ENCODE assay signal across 1 cellular context in genomic region chr16:81006472-81007311, GRCh38.
TF ChIP-seq lines count a peak whose summit lies in the region.

TSS of gene CENPN (plus strand) at chr16:81007214. CDS start at chr16:81011940, 4,726 bp downstream.
TSS of gene CMC2 (minus strand) at chr16:81006885. CDS start at chr16:80997394, 9,491 bp downstream.

TF ChIP-seq in HEK293, 187 proteins besides CTCF, POLR2A, EP300 and RAD21 (continued from another document and continues in another):
- TF ChIP-seq ZBTB6 (tag by site-specific recombination; IDR thresholded peaks at IDR 0.05) (no peak), ZNF792 (tag by site-specific recombination; IDR thresholded peaks at IDR 0.05) (no peak), ZNF24 (tag by site-specific recombination; IDR thresholded peaks at IDR 0.05) (peak; percentile 53; the same call in 1 of the 2 replicates), ZNF473 (tag by site-specific recombination; IDR thresholded peaks at IDR 0.05) (no peak), ZNF513 (tag by site-specific recombination; IDR thresholded peaks at IDR 0.05) (no peak), GLI4 (tag by site-specific recombination; IDR thresholded peaks at IDR 0.05) (no peak), ZNF624 (tag by site-specific recombination; IDR thresholded peaks at IDR 0.05) (no peak), GLIS1 (tag by site-specific recombination; IDR thresholded peaks at IDR 0.05) (peak; percentile 39; the same call in 1 of the 2 replicates), ZNF18 (tag by site-specific recombination; IDR thresholded peaks at IDR 0.05) (no peak), HOXC10 (CRISPR knock-in tag; IDR thresholded peaks at IDR 0.05) (no peak), ZBTB7A (tag by site-specific recombination; IDR thresholded peaks at IDR 0.05; ENCODE audit: low read depth) (0 out of 2 replicates have a peak, but pooled peaks have one; percentile 39), ZNF16 (tag by site-specific recombination; IDR thresholded peaks at IDR 0.05; ENCODE audit: low read depth) (no peak), ZEB2 (tag by site-specific recombination; IDR thresholded peaks at IDR 0.05) (no peak), ZNF623 (tag by site-specific recombination; IDR thresholded peaks at IDR 0.05) (no peak), ZNF302 (tag by site-specific recombination; IDR thresholded peaks at IDR 0.05; ENCODE audit: low read depth) (no peak), ZNF548 (tag by site-specific recombination; IDR thresholded peaks at IDR 0.05) (no peak), FEZF1 (tag by site-specific recombination; IDR thresholded peaks at IDR 0.05) (no peak), ZNF621 (tag by site-specific recombination; IDR thresholded peaks at IDR 0.05) (no peak), ZNF677 (tag by site-specific recombination; IDR thresholded peaks at IDR 0.05) (no peak), ZNF121 (tag by site-specific recombination; IDR thresholded peaks at IDR 0.05) (0 out of 2 replicates have a peak, but pooled peaks have one; percentile 26), EGR2 (tag by site-specific recombination; IDR thresholded peaks at IDR 0.05; ENCODE audit: low read depth) (no peak; the same call in none of the 2 replicates), ZNF48 (tag by site-specific recombination; IDR thresholded peaks at IDR 0.05) (no peak), HIC1 (tag by site-specific recombination; IDR thresholded peaks at IDR 0.05) (no peak), ZNF335 (tag by site-specific recombination; conservative IDR thresholded peaks at IDR 0.05) (peak; percentile 28; the same call in 1 of the 2 replicates), ZBTB20 (tag by site-specific recombination; IDR thresholded peaks at IDR 0.05) (peak; percentile 29; the same call in 1 of the 2 replicates), ZNF639 (tag by site-specific recombination; IDR thresholded peaks at IDR 0.05) (peak; percentile 8), ZNF585B (tag by site-specific recombination; IDR thresholded peaks at IDR 0.05) (no peak), ZNF248 (tag by site-specific recombination; IDR thresholded peaks at IDR 0.05) (no peak), ZBTB1 (tag by site-specific recombination; IDR thresholded peaks at IDR 0.05) (no peak), ZNF280C (tag by site-specific recombination; IDR thresholded peaks at IDR 0.05) (no peak), AEBP2 (tag by site-specific recombination; IDR thresholded peaks at IDR 0.05; ENCODE audit: borderline replicate concordance) (no peak), SP3 (tag by site-specific recombination; IDR thresholded peaks at IDR 0.05) (peak; percentile 89), ZNF398 (tag by site-specific recombination; IDR thresholded peaks at IDR 0.05) (peak; percentile 44), ZNF707 (tag by site-specific recombination; IDR thresholded peaks at IDR 0.05) (no peak), ZNF560 (tag by site-specific recombination; IDR thresholded peaks at IDR 0.05; ENCODE audit: borderline replicate concordance) (no peak), REST (tag by site-specific recombination; IDR thresholded peaks at IDR 0.05) (no peak), ZSCAN5A (tag by site-specific recombination; IDR thresholded peaks at IDR 0.05) (no peak), ZNF426 (tag by site-specific recombination; IDR thresholded peaks at IDR 0.05) (no peak), ZNF2 (tag by site-specific recombination; IDR thresholded peaks at IDR 0.05) (0 out of 2 replicates have a peak, but pooled peaks have one; percentile 24), ZNF223 (tag by site-specific recombination; IDR thresholded peaks at IDR 0.05) (no peak), ZBTB17 (tag by site-specific recombination; IDR thresholded peaks at IDR 0.05) (peak; percentile 61), ZNF776 (tag by site-specific recombination; IDR thresholded peaks at IDR 0.05; ENCODE audit: borderline replicate concordance) (no peak), ZNF114 (tag by site-specific recombination; IDR thresholded peaks at IDR 0.05) (no peak)
